In genomic region chr16:8686879-8687278, GRCh38 we compare ENCODE assay signal across 1 cellular context.
A peak's percentile ranks its signal among the peaks of the same experiment; 100 is the strongest.
TF ChIP-seq lines count a peak whose summit lies in the region.

No MANE protein-coding gene starts in this region.

TF ChIP-seq in HepG2, 621 proteins besides CTCF, POLR2A, EP300 and RAD21 (continued from another document and continues in another):
- TF ChIP-seq PAXIP1 (CRISPR knock-in tag; conservative IDR thresholded peaks at IDR 0.05) (peak; percentile 54), TP53 (CRISPR knock-in tag; conservative IDR thresholded peaks at IDR 0.05) (no peak), CHD4 (IDR thresholded peaks at IDR 0.05; ENCODE audit: borderline replicate concordance, low read length) (no peak), ARID5B (CRISPR knock-in tag; IDR thresholded peaks at IDR 0.05) (peak; percentile 26; the same call in 1 of the 2 replicates), IKZF5 (CRISPR knock-in tag; IDR thresholded peaks at IDR 0.05) (peak; percentile 35; the same call in 1 of the 2 replicates), ZBTB14 (CRISPR knock-in tag; IDR thresholded peaks at IDR 0.05) (no peak), ZNF296 (CRISPR knock-in tag; conservative IDR thresholded peaks at IDR 0.05) (0 out of 2 replicates have a peak, but pooled peaks have one; percentile 62), TBX3 (IDR thresholded peaks at IDR 0.05; ENCODE audit: borderline replicate concordance) (no peak), GPN1 (CRISPR knock-in tag; IDR thresholded peaks at IDR 0.05; ENCODE audit: borderline replicate concordance) (no peak), ZBTB8A (CRISPR knock-in tag; IDR thresholded peaks at IDR 0.05; ENCODE audit: borderline replicate concordance, low read depth) (no peak), MIER2 (CRISPR knock-in tag; IDR thresholded peaks at IDR 0.05) (no peak), ZNF614 (CRISPR knock-in tag; IDR thresholded peaks at IDR 0.05; ENCODE audit: borderline replicate concordance) (no peak), FOXM1 (CRISPR knock-in tag; IDR thresholded peaks at IDR 0.05) (no peak), ZSCAN20 (CRISPR knock-in tag; IDR thresholded peaks at IDR 0.05; ENCODE audit: borderline replicate concordance) (no peak), DPF2 (CRISPR knock-in tag; IDR thresholded peaks at IDR 0.05; ENCODE audit: borderline replicate concordance, low read depth) (no peak), MIXL1 (CRISPR knock-in tag; IDR thresholded peaks at IDR 0.05) (peak; percentile 53; the same call in 1 of the 2 replicates), REPIN1 (CRISPR knock-in tag; IDR thresholded peaks at IDR 0.05; ENCODE audit: borderline replicate concordance, low read depth) (no peak), ZNF501 (CRISPR knock-in tag; IDR thresholded peaks at IDR 0.05) (no peak), RFXANK (CRISPR knock-in tag; IDR thresholded peaks at IDR 0.05) (no peak), ZNF704 (CRISPR knock-in tag; IDR thresholded peaks at IDR 0.05; ENCODE audit: borderline replicate concordance) (no peak), RFX5 (IDR thresholded peaks at IDR 0.05; ENCODE audit: low read depth, low read length) (no peak), ZNF337 (CRISPR knock-in tag; IDR thresholded peaks at IDR 0.05; ENCODE audit: borderline replicate concordance, low read depth) (no peak), PHF8 (CRISPR knock-in tag; IDR thresholded peaks at IDR 0.05) (no peak), ZNF207 (IDR thresholded peaks at IDR 0.05; ENCODE audit: borderline replicate concordance) (no peak), ZBTB40 (IDR thresholded peaks at IDR 0.05) (no peak), ZBTB40 (CRISPR knock-in tag; IDR thresholded peaks at IDR 0.05) (no peak), BHLHE40 (IDR thresholded peaks at IDR 0.05; ENCODE audit: low read length) (no peak), RBAK (CRISPR knock-in tag; IDR thresholded peaks at IDR 0.05) (no peak), SRSF1 (optimal IDR thresholded peaks at IDR 0.05; ENCODE audit: low read depth, low read length) (no peak)
- TF ChIP-seq, protein P1, sequence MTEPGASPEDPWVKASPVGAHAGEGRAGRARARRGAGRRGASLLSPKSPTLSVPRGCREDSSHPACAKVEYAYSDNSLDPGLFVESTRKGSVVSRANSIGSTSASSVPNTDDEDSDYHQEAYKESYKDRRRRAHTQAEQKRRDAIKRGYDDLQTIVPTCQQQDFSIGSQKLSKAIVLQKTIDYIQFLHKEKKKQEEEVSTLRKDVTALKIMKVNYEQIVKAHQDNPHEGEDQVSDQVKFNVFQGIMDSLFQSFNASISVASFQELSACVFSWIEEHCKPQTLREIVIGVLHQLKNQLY (CRISPR knock-in tag; IDR thresholded peaks at IDR 0.05): no peak
- TF ChIP-seq, protein P2, sequence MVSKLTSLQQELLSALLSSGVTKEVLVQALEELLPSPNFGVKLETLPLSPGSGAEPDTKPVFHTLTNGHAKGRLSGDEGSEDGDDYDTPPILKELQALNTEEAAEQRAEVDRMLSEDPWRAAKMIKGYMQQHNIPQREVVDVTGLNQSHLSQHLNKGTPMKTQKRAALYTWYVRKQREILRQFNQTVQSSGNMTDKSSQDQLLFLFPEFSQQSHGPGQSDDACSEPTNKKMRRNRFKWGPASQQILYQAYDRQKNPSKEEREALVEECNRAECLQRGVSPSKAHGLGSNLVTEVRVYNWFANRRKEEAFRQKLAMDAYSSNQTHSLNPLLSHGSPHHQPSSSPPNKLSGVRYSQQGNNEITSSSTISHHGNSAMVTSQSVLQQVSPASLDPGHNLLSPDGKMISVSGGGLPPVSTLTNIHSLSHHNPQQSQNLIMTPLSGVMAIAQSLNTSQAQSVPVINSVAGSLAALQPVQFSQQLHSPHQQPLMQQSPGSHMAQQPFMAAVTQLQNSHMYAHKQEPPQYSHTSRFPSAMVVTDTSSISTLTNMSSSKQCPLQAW (CRISPR knock-in tag; IDR thresholded peaks at IDR 0.05): no peak
- TF ChIP-seq, protein P3, sequence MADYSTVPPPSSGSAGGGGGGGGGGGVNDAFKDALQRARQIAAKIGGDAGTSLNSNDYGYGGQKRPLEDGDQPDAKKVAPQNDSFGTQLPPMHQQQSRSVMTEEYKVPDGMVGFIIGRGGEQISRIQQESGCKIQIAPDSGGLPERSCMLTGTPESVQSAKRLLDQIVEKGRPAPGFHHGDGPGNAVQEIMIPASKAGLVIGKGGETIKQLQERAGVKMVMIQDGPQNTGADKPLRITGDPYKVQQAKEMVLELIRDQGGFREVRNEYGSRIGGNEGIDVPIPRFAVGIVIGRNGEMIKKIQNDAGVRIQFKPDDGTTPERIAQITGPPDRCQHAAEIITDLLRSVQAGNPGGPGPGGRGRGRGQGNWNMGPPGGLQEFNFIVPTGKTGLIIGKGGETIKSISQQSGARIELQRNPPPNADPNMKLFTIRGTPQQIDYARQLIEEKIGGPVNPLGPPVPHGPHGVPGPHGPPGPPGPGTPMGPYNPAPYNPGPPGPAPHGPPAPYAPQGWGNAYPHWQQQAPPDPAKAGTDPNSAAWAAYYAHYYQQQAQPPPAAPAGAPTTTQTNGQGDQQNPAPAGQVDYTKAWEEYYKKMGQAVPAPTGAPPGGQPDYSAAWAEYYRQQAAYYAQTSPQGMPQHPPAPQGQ (CRISPR knock-in tag; IDR thresholded peaks at IDR 0.05; ENCODE audit: borderline replicate concordance): no peak
